Comparison of ENCODE assay signal across 1 cellular context in genomic region chr16:27232061-27232841, GRCh38.
TF ChIP-seq lines count a peak whose summit lies in the region.

No MANE protein-coding gene starts in this region.

TF ChIP-seq in IMR-90, 13 proteins besides CTCF, POLR2A, EP300 and RAD21 (continued from another document):
- TF ChIP-seq USF2 (IDR thresholded peaks at IDR 0.05; ENCODE audit: low read depth, low read length) (no peak), MAZ (IDR thresholded peaks at IDR 0.05; ENCODE audit: borderline replicate concordance, low read depth, low read length) (no peak), FOS (IDR thresholded peaks at IDR 0.05; ENCODE audit: low read depth, low read length) (no peak), NFE2L2 (IDR thresholded peaks at IDR 0.05; ENCODE audit: low read depth, low read length) (no peak), RCOR1 (IDR thresholded peaks at IDR 0.05; ENCODE audit: insufficient replicate concordance, low read length) (no peak), CEBPB (IDR thresholded peaks at IDR 0.05; ENCODE audit: low read depth, low read length) (no peak), MAFK (IDR thresholded peaks at IDR 0.05; ENCODE audit: low read depth, low read length) (no peak), SMC3 (IDR thresholded peaks at IDR 0.05; ENCODE audit: low read depth, low read length) (no peak), MXI1 (IDR thresholded peaks at IDR 0.05; ENCODE audit: borderline replicate concordance, low read depth, low read length) (no peak), BHLHE40 (IDR thresholded peaks at IDR 0.05; ENCODE audit: low read depth, low read length) (no peak)
